Comparison of ENCODE assay signal across 8 cellular contexts in genomic region chr12:105162174-105162573, GRCh38.
"Had no signal": no experiment of that assay in that cellular context is flagged by ENCODE, and none has a peak within 500 bp of the region (broad histone marks: within the 10 kb centered on the region; RNA-seq: fewer than 3 reads in every experiment).

No MANE protein-coding gene starts in this region.

- DNase-seq: GDM1, GF-D8 had no signal

- FAIRE-seq: G401.6, GM12878, GM12891, GM12892, GM18507, GM19239 had no signal

- ATAC-seq: GM12878 had no signal
